16 cellular contexts compared by ENCODE assay signal in genomic region chr14:80634106-80634758, GRCh38.
DNase-seq lines count a peak whose midpoint lies in the region; ATAC-seq and TF ChIP-seq lines count a peak whose summit lies in the region.
"Had no signal": no experiment of that assay in that cellular context is flagged by ENCODE, and none has a peak within 500 bp of the region (broad histone marks: within the 10 kb centered on the region; RNA-seq: fewer than 3 reads in every experiment).

No MANE protein-coding gene starts in this region.

- H3K36me3 ChIP-seq in A673 (ENCODE audit: insufficient read depth, low read length, poor library complexity, severe bottlenecking), result no peaks in the 10 kb centered on the region
- no peaks in the 10 kb centered on the region for H3K36me3 ChIP-seq in OCI-LY7 (ENCODE audit: insufficient read depth, low read length)
- H3K36me3 ChIP-seq in effector memory CD4-positive, alpha-beta T cell (ENCODE audit: control insufficient read depth, insufficient read depth, low read length), result no peaks in the 10 kb centered on the region
- H3K36me3 ChIP-seq: neural progenitor cell, suprapubic skin had no signal

- no peak for TF ChIP-seq CTCF in A673 (conservative IDR thresholded peaks at IDR 0.05; ENCODE audit: low read depth, low read length)
- no peak for TF ChIP-seq CTCF in OCI-LY7 (conservative IDR thresholded peaks at IDR 0.05; ENCODE audit: low read length)

- CTCF ChIA-PET in A673 (lab: Charles Lee), result no interaction called here
- CTCF ChIA-PET in OCI-LY7 (lab: Charles Lee; ENCODE audit: unreplicated experiment), result no interaction called here

- H3K36me3 Mint-ChIP-seq in activated T-helper 1 cell treated with anti-CD3 and anti-CD28 coated beads, Interleukin-12 subunit alpha, Interleukin-12 subunit beta, Interleukin-2, Interleukin-4 antibody, amounts not matched to agents 30 ng/mL and 10 ng/mL and 1 ng/mL, durations not matched to agents 14 hours and 24 hours and 36 hours (ENCODE audit: low read depth), result no peaks in the 10 kb centered on the region
- H3K36me3 Mint-ChIP-seq: neural progenitor cell had no signal

- H3K27me3 Mint-ChIP-seq in activated T-helper 1 cell treated with anti-CD3 and anti-CD28 coated beads, Interleukin-12 subunit alpha, Interleukin-12 subunit beta, Interleukin-2, Interleukin-4 antibody, amounts not matched to agents 30 ng/mL and 10 ng/mL and 1 ng/mL, durations not matched to agents 14 hours and 24 hours and 36 hours (ENCODE audit: insufficient read depth), result no peaks in the 10 kb centered on the region
- H3K27me3 Mint-ChIP-seq: activated naive CD8-positive, alpha-beta T cell treated with anti-CD3 and anti-CD28 coated beads, Interleukin-2, amount 50 U/mL, for 24 hours had no signal

- H3K4me3 Mint-ChIP-seq in activated T-helper 1 cell treated with anti-CD3 and anti-CD28 coated beads, Interleukin-12 subunit alpha, Interleukin-12 subunit beta, Interleukin-2, Interleukin-4 antibody, amounts not matched to agents 30 ng/mL and 10 ng/mL and 1 ng/mL, durations not matched to agents 14 hours and 24 hours and 36 hours, result no peak overlapping the region
- H3K4me3 Mint-ChIP-seq: activated naive CD8-positive, alpha-beta T cell treated with anti-CD3 and anti-CD28 coated beads, Interleukin-2, amount 50 U/mL, for 24 hours; neural progenitor cell had no signal

- no peaks in the 10 kb centered on the region for H3K9me3 Mint-ChIP-seq in activated T-helper 1 cell treated with anti-CD3 and anti-CD28 coated beads, Interleukin-12 subunit alpha, Interleukin-12 subunit beta, Interleukin-2, Interleukin-4 antibody, amounts not matched to agents 30 ng/mL and 10 ng/mL and 1 ng/mL, durations not matched to agents 14 hours and 24 hours and 36 hours
- H3K9me3 Mint-ChIP-seq: neural progenitor cell had no signal

- H3K27ac ChIP-seq in A673 (ENCODE audit: low read depth, low read length, poor library complexity, severe bottlenecking) (no peak overlapping the region), OCI-LY7 (ENCODE audit: low read depth, low read length, poor library complexity, severe bottlenecking) (no peak overlapping the region)
- H3K27ac ChIP-seq in effector memory CD4-positive, alpha-beta T cell (ENCODE audit: insufficient read depth, low read length, poor library complexity, severe bottlenecking), result no peak overlapping the region
- H3K27ac ChIP-seq: neural progenitor cell, suprapubic skin had no signal

- no peak overlapping the region for H2AFZ ChIP-seq in OCI-LY7 (ENCODE audit: low read length)
- H2AFZ ChIP-seq: neural progenitor cell had no signal

- H3K79me2 ChIP-seq in OCI-LY7 (ENCODE audit: insufficient read depth, low read depth, low read length), result no peaks in the 10 kb centered on the region

- DNase-seq in A673 (ENCODE audit: low spot score) (peak; percentile 32), ELR (ENCODE audit: low read depth) (peak; percentile 52), fibroblast of peridontal ligament (ENCODE audit: extremely low read depth) (peak; percentile 20), OCI-LY7 (ENCODE audit: low spot score) (no peak)
- DNase-seq in activated T-helper 1 cell treated with anti-CD3 and anti-CD28 coated beads, Interleukin-12 subunit alpha, Interleukin-12 subunit beta, Interleukin-2, Interleukin-4 antibody, amounts not matched to agents 30 ng/mL and 10 ng/mL and 1 ng/mL, durations not matched to agents 14 hours and 24 hours and 36 hours (ENCODE audit: low spot score), result no peak
- no peak for DNase-seq in effector memory CD4-positive, alpha-beta T cell
- DNase-seq: activated naive CD8-positive, alpha-beta T cell treated with anti-CD3 and anti-CD28 coated beads, Interleukin-2, amount 50 U/mL, for 24 hours; Caco-2; GDM1; left colon; NCI-H510A had no signal

- H3K27me3 ChIP-seq in A673 (replicated peaks; ENCODE audit: insufficient read depth, low read depth, low read length, poor library complexity), result no peaks in the 10 kb centered on the region
- H3K27me3 ChIP-seq in effector memory CD4-positive, alpha-beta T cell (replicated peaks; ENCODE audit: control insufficient read depth, insufficient read depth, low read length, poor library complexity, severe bottlenecking), result no peaks in the 10 kb centered on the region
- H3K27me3 ChIP-seq: neural progenitor cell, suprapubic skin had no signal

- H3K9me3 ChIP-seq in A673 (ENCODE audit: low read depth, low read length, poor library complexity, severe bottlenecking) (no peaks in the 10 kb centered on the region), OCI-LY7 (ENCODE audit: low read length) (no peaks in the 10 kb centered on the region)
- no peaks in the 10 kb centered on the region for H3K9me3 ChIP-seq in effector memory CD4-positive, alpha-beta T cell (ENCODE audit: control insufficient read depth, low read length)
- H3K9me3 ChIP-seq: Caco-2, suprapubic skin had no signal

- peak overlapping the region; percentile 10 for H3K27ac Mint-ChIP-seq in activated T-helper 1 cell treated with anti-CD3 and anti-CD28 coated beads, Interleukin-12 subunit alpha, Interleukin-12 subunit beta, Interleukin-2, Interleukin-4 antibody, amounts not matched to agents 30 ng/mL and 10 ng/mL and 1 ng/mL, durations not matched to agents 14 hours and 24 hours and 36 hours
- H3K27ac Mint-ChIP-seq: activated naive CD8-positive, alpha-beta T cell treated with anti-CD3 and anti-CD28 coated beads, Interleukin-2, amount 50 U/mL, for 24 hours; neural progenitor cell had no signal

- ATAC-seq in GM18519 (IDR thresholded peaks at IDR 0.05; ENCODE audit: low FRiP score, unreplicated experiment), result no peak
- no peak for ATAC-seq in HG02938 (IDR thresholded peaks at IDR 0.05; ENCODE audit: unreplicated experiment)
- ATAC-seq: activated naive CD8-positive, alpha-beta T cell treated with anti-CD3 and anti-CD28 coated beads, Interleukin-2, amount 50 U/mL, for 24 hours; GM12878; left colon had no signal

- H3K4me2 ChIP-seq in OCI-LY7 (ENCODE audit: low read length), result no peak overlapping the region
- H3K4me2 ChIP-seq: neural progenitor cell had no signal

- no peaks in the 10 kb centered on the region for H3K4me1 ChIP-seq in A673 (ENCODE audit: insufficient read depth, low read length, poor library complexity, severe bottlenecking)
- no peaks in the 10 kb centered on the region for H3K4me1 ChIP-seq in OCI-LY7 (ENCODE audit: insufficient read depth, low read length, poor library complexity, severe bottlenecking)
- no peaks in the 10 kb centered on the region for H3K4me1 ChIP-seq in effector memory CD4-positive, alpha-beta T cell (ENCODE audit: control insufficient read depth, insufficient read depth, low read length, poor library complexity, severe bottlenecking)
- H3K4me1 ChIP-seq: Caco-2, neural progenitor cell, suprapubic skin had no signal

- POLR2A ChIA-PET in A673 (lab: Charles Lee; ENCODE audit: low non-redundant PET), result no interaction called here
- POLR2A ChIA-PET in OCI-LY7 (lab: Charles Lee), result no interaction called here

- BruUV-seq in A673 (replicated peaks; lab: Mats Ljungman, UMichigan) (no TSS peak), OCI-LY7 (replicated peaks; lab: Mats Ljungman, UMichigan) (no TSS peak)

- no peaks in the 10 kb centered on the region for H4K20me1 ChIP-seq in OCI-LY7 (ENCODE audit: insufficient read depth, low read length)

- no peaks in the 10 kb centered on the region for H3K4me1 Mint-ChIP-seq in activated T-helper 1 cell treated with anti-CD3 and anti-CD28 coated beads, Interleukin-12 subunit alpha, Interleukin-12 subunit beta, Interleukin-2, Interleukin-4 antibody, amounts not matched to agents 30 ng/mL and 10 ng/mL and 1 ng/mL, durations not matched to agents 14 hours and 24 hours and 36 hours (ENCODE audit: low read depth)
- H3K4me1 Mint-ChIP-seq: activated naive CD8-positive, alpha-beta T cell treated with anti-CD3 and anti-CD28 coated beads, Interleukin-2, amount 50 U/mL, for 24 hours; neural progenitor cell had no signal

- H3K4me3 ChIP-seq in A673 (ENCODE audit: low read depth, low read length, poor library complexity, severe bottlenecking) (no peak overlapping the region), OCI-LY7 (ENCODE audit: low read depth, low read length, poor library complexity, severe bottlenecking) (no peak overlapping the region)
- no peak overlapping the region for H3K4me3 ChIP-seq in effector memory CD4-positive, alpha-beta T cell (ENCODE audit: insufficient read depth, low read depth, low read length, poor library complexity, severe bottlenecking)
- H3K4me3 ChIP-seq: GM12878, neural progenitor cell, suprapubic skin had no signal

- H3K9me2 ChIP-seq in OCI-LY7 (ENCODE audit: insufficient read depth, low read length), result no peaks in the 10 kb centered on the region

- intact Hi-C loops in A673 (cut with micrococcal nuclease; ENCODE audit: unreplicated experiment), result no loop called here
- intact Hi-C loops in activated T-helper 1 cell treated with anti-CD3 and anti-CD28 coated beads, Interleukin-12 subunit alpha, Interleukin-12 subunit beta, Interleukin-2, Interleukin-4 antibody, amounts not matched to agents 30 ng/mL and 10 ng/mL and 1 ng/mL, durations not matched to agents 14 hours and 24 hours and 36 hours (cut with micrococcal nuclease), result no loop called here
- intact Hi-C loops in OCI-LY7 (cut with micrococcal nuclease; ENCODE audit: unreplicated experiment), result loop anchor here (10.0 kb wide), 1 partner anchor 351 kb away; no protein-coding TSS in a partner anchor

Comparison
In these comparisons a context has a peak if more than half of its experiments do, and no peak if none do; other contexts are left out.
1. DNase-seq: peak in A673 (single experiment), ELR (single experiment) and fibroblast of peridontal ligament (single experiment); none in activated T-helper 1 cell treated with anti-CD3 and anti-CD28 coated beads, Interleukin-12 subunit alpha, Interleukin-12 subunit beta, Interleukin-2, Interleukin-4 antibody, amounts not matched to agents 30 ng/mL and 10 ng/mL and 1 ng/mL, durations not matched to agents 14 hours and 24 hours and 36 hours (single experiment), OCI-LY7 (single experiment) and effector memory CD4-positive, alpha-beta T cell (0 of 3).